In the genomic region with DNA sequence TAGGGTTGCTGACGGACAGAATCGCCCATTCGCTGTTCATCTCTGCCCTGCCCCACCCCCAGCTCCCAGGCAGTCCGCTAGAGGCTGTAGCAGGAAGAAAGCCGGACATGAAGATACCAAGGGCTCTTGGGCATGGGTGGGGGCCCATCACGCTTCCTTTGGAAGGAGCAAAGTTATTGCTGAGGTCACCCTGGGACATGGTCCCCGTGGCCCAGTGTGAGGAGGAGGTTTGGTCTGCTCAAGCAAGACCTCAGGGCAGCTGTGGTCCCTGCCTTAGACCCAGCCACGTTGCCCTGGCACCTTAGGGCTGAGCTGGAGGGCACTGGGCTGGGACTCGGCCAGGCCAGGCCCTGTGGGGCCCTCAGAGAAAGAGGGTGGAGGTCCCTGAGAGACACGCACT, we compare ENCODE assay signal across 14 cellular contexts.
DNase-seq lines count a peak whose midpoint lies in the region; TF ChIP-seq lines count a peak whose summit lies in the region.
"Had no signal": no experiment of that assay in that cellular context is flagged by ENCODE, and none has a peak within 500 bp of the region (broad histone marks: within the 10 kb centered on the region; RNA-seq: fewer than 3 reads in every experiment).

No MANE protein-coding gene starts in this region.

- no peak overlapping the region for H3T11ph ChIP-seq in H9 (ENCODE audit: low read length)

- no CpG with 5 or more reads among the region's 10 CpGs for WGBS in H9 (ENCODE audit: extremely low coverage, insufficient read length, low lambda C conversion rate)
- WGBS in neuronal stem cell (ENCODE audit: extremely low coverage in 2 of 2, insufficient read length in 2 of 2, insufficient replicate concordance in 1 of 2), 2 donors, result no CpG with 5 or more reads among the region's 10 CpGs
- WGBS in endodermal cell (ENCODE audit: insufficient coverage in 1 of 2, insufficient read length in 1 of 2), 2 experiments, result 79 to 87% methylated on average over 5 to 10 of the region's 10 CpGs

- H3K18ac ChIP-seq in H9 (ENCODE audit: insufficient read length, low read depth, low read length) (peak overlapping the region; percentile 17), neuronal stem cell (ENCODE audit: low read length) (peak overlapping the region; percentile 86)

- H3K23ac ChIP-seq in H9 (ENCODE audit: insufficient read length, low read depth, low read length) (no peak overlapping the region), neuronal stem cell (ENCODE audit: low read depth, low read length, poor library complexity) (peak overlapping the region; percentile 75)

- H3K79me1 ChIP-seq in H9 (ENCODE audit: insufficient read depth, low read depth, low read length, poor library complexity, severe bottlenecking) (no peaks in the 10 kb centered on the region), neuronal stem cell (ENCODE audit: low read depth, low read length) (no peaks in the 10 kb centered on the region)

- no peak overlapping the region for H3K4me3 ChIP-seq in WERI-Rb-1 (ENCODE audit: low read depth, low read length)
- H3K4me3 ChIP-seq in neuronal stem cell (ENCODE audit: low read length in 2 of 2), result peak overlapping the region in 1 of 2 donors; percentile 39
- no peak overlapping the region for H3K4me3 ChIP-seq in endodermal cell (ENCODE audit: low read length)
- no peak overlapping the region for H3K4me3 ChIP-seq in BE2C (ENCODE audit: low read depth, low read length)

- no peak overlapping the region for H2BK5ac ChIP-seq in H9 (ENCODE audit: insufficient read length, low read length)
- H2BK5ac ChIP-seq in neuronal stem cell (ENCODE audit: low read length), result no peak overlapping the region

- H3K9ac ChIP-seq in H9 (ENCODE audit: extremely low read depth, insufficient read length, low read length), result no peak overlapping the region
- H3K9ac ChIP-seq in neuronal stem cell (ENCODE audit: low read depth, low read length, poor library complexity), result no peak overlapping the region
- no peak overlapping the region for H3K9ac ChIP-seq in endodermal cell (ENCODE audit: extremely low read depth, low read length, poor library complexity, severe bottlenecking)

- no peak overlapping the region for H3K56ac ChIP-seq in H9 (ENCODE audit: insufficient read length, low read depth, low read length)

- no peaks in the 10 kb centered on the region for H3K9me3 ChIP-seq in H9 (ENCODE audit: control insufficient read depth, low read depth, low read length)
- no peaks in the 10 kb centered on the region for H3K9me3 ChIP-seq in WERI-Rb-1 (ENCODE audit: severe bottlenecking)
- no peaks in the 10 kb centered on the region for H3K9me3 ChIP-seq in neuronal stem cell (replicated peaks in 1 of 2; ENCODE audit: control insufficient read depth in 2 of 2, insufficient read depth in 1 of 2, low read depth in 1 of 2, low read length in 2 of 2)
- no peaks in the 10 kb centered on the region for H3K9me3 ChIP-seq in endodermal cell (ENCODE audit: control insufficient read depth, low read length)
- no peaks in the 10 kb centered on the region for H3K9me3 ChIP-seq in BE2C

- H2BK120ac ChIP-seq in H9 (ENCODE audit: low read depth, low read length, poor library complexity, severe bottlenecking), result no peak overlapping the region
- H2BK120ac ChIP-seq in neuronal stem cell (ENCODE audit: low read depth, low read length), result peak overlapping the region; percentile 29

- no peak overlapping the region for H3K4me2 ChIP-seq in H9 (ENCODE audit: insufficient read depth, insufficient read length, low read length)
- no peak overlapping the region for H3K4me2 ChIP-seq in neuronal stem cell (ENCODE audit: insufficient read depth, low read length, poor library complexity, severe bottlenecking)

- H4K20me1 ChIP-seq in H9 (ENCODE audit: control insufficient read depth, insufficient read depth, insufficient read length), result no peaks in the 10 kb centered on the region

- H3K4ac ChIP-seq in H9 (ENCODE audit: low read depth, low read length) (no peak overlapping the region), neuronal stem cell (ENCODE audit: low read length) (peak overlapping the region; percentile 94)

- no peak overlapping the region for H4K5ac ChIP-seq in H9 (ENCODE audit: insufficient read length, low read depth, low read length)

- no peak for DNase-seq in H9
- no peak for DNase-seq in WERI-Rb-1
- DNase-seq in neuronal stem cell (ENCODE audit: low spot score), result no peak
- no peak for DNase-seq in T-helper 2 cell treated with Interferon-gamma antibody and Interleukin-4, amounts not matched to agents 5 μg/mL and 100 μg/mL, for 36 hours (ENCODE audit: low spot score)
- no peak for DNase-seq in endodermal cell
- no peak for DNase-seq in BE2C
- DNase-seq: ACHN; CD4-positive, alpha-beta memory T cell; DMS79 treated with DMSO at 0.1 percent for 48 hours; GF-D8; GOT3; H7 had no signal

- no peak overlapping the region for H3K4me3 Mint-ChIP-seq in H9
- no peak overlapping the region for H3K4me3 Mint-ChIP-seq in T-helper 2 cell treated with Interferon-gamma antibody and Interleukin-4, amounts not matched to agents 5 μg/mL and 100 μg/mL, for 36 hours
- H3K4me3 Mint-ChIP-seq in endodermal cell, result no peak overlapping the region
- H3K4me3 Mint-ChIP-seq: CD14-positive monocyte; CD4-positive, alpha-beta memory T cell; IgD-negative memory B cell had no signal

- H3K27me3 ChIP-seq in H9 (ENCODE audit: insufficient read depth, low read length) (no peaks in the 10 kb centered on the region), WERI-Rb-1 (ENCODE audit: insufficient read depth, low read depth, severe bottlenecking) (no peaks in the 10 kb centered on the region), neuronal stem cell (ENCODE audit: control insufficient read depth in 3 of 3, insufficient read depth in 3 of 3, low read depth in 1 of 3, low read length in 3 of 3) (no peaks in the 10 kb centered on the region), endodermal cell (ENCODE audit: control insufficient read depth, insufficient read depth, low read length, poor library complexity, severe bottlenecking) (no peaks in the 10 kb centered on the region), BE2C (no peaks in the 10 kb centered on the region)

- H3K79me2 ChIP-seq in H9 (ENCODE audit: insufficient read depth, low read length), result no peaks in the 10 kb centered on the region

- H3K9me3 Mint-ChIP-seq in H9 (no peaks in the 10 kb centered on the region), endodermal cell (no peaks in the 10 kb centered on the region)
- H3K9me3 Mint-ChIP-seq in T-helper 2 cell treated with Interferon-gamma antibody and Interleukin-4, amounts not matched to agents 5 μg/mL and 100 μg/mL, for 36 hours, result no peaks in the 10 kb centered on the region
- H3K9me3 Mint-ChIP-seq: CD14-positive monocyte; CD4-positive, alpha-beta memory T cell had no signal

- H3K27ac ChIP-seq in H9 (ENCODE audit: insufficient read length, low read depth, low read length), result no peak overlapping the region
- H3K27ac ChIP-seq in WERI-Rb-1, result peak overlapping the region; percentile 80
- H3K27ac ChIP-seq in neuronal stem cell (replicated peaks; ENCODE audit: low read length), result no peak overlapping the region
- no peak overlapping the region for H3K27ac ChIP-seq in endodermal cell (ENCODE audit: low read depth, low read length)

- H2AFZ ChIP-seq in H9 (ENCODE audit: low read length) (no peak overlapping the region), neuronal stem cell (ENCODE audit: low read length) (no peak overlapping the region)

- no peak overlapping the region for H2BK12ac ChIP-seq in H9 (ENCODE audit: insufficient read length, low read depth, low read length)
- peak overlapping the region; percentile 87 for H2BK12ac ChIP-seq in neuronal stem cell (ENCODE audit: low read length)

- H3K36me3 Mint-ChIP-seq in H9 (ENCODE audit: insufficient read depth in 1 of 3, low read depth in 3 of 3) (peaks cover 3 to 14% (median 6%) of the 10 kb centered on the region in 3 experiments; a peak in 5 of 7 replicates), endodermal cell (ENCODE audit: low read depth) (peaks cover 35% of the 10 kb centered on the region)
- no peaks in the 10 kb centered on the region for H3K36me3 Mint-ChIP-seq in T-helper 2 cell treated with Interferon-gamma antibody and Interleukin-4, amounts not matched to agents 5 μg/mL and 100 μg/mL, for 36 hours (ENCODE audit: low read depth)
- H3K36me3 Mint-ChIP-seq: CD14-positive monocyte; CD4-positive, alpha-beta memory T cell; IgD-negative memory B cell had no signal

- H2BK15ac ChIP-seq in H9 (ENCODE audit: low read depth, low read length), result no peak overlapping the region
- peak overlapping the region; percentile 42 for H2BK15ac ChIP-seq in neuronal stem cell (ENCODE audit: low read length)

- no peak overlapping the region for H4K91ac ChIP-seq in H9 (ENCODE audit: insufficient read length, low read depth, low read length)
- H4K91ac ChIP-seq in neuronal stem cell (ENCODE audit: low read depth, low read length, poor library complexity), result peak overlapping the region; percentile 80

- H3K36me3 ChIP-seq in WERI-Rb-1 (no peaks in the 10 kb centered on the region), neuronal stem cell (replicated peaks in 1 of 2; ENCODE audit: control insufficient read depth in 2 of 2, insufficient read depth in 2 of 2, low read length in 2 of 2) (peaks cover 5 to 57% of the 10 kb centered on the region in 2 donors), endodermal cell (ENCODE audit: control insufficient read depth, insufficient read depth, low read length) (peaks cover 6% of the 10 kb centered on the region), BE2C (no peaks in the 10 kb centered on the region)

- H2AK5ac ChIP-seq in H9 (ENCODE audit: insufficient read length, low read length) (no peak overlapping the region), neuronal stem cell (ENCODE audit: low read depth, low read length) (peak overlapping the region; percentile 0)

- no peak overlapping the region for H2BK20ac ChIP-seq in H9 (ENCODE audit: low read depth, low read length, poor library complexity, severe bottlenecking)

- peak overlapping the region in 1 of 3 experiments; percentile 89; a peak in 1 of 7 replicates for H3K27ac Mint-ChIP-seq in H9
- H3K27ac Mint-ChIP-seq in T-helper 2 cell treated with Interferon-gamma antibody and Interleukin-4, amounts not matched to agents 5 μg/mL and 100 μg/mL, for 36 hours, result no peak overlapping the region
- H3K27ac Mint-ChIP-seq in endodermal cell, result no peak overlapping the region
- H3K27ac Mint-ChIP-seq: CD14-positive monocyte; CD4-positive, alpha-beta memory T cell; IgD-negative memory B cell had no signal

- H3K4me1 Mint-ChIP-seq in H9 (peaks cover 5 to 7% of the 10 kb centered on the region in 2 experiments), endodermal cell (no peaks in the 10 kb centered on the region)
- no peaks in the 10 kb centered on the region for H3K4me1 Mint-ChIP-seq in T-helper 2 cell treated with Interferon-gamma antibody and Interleukin-4, amounts not matched to agents 5 μg/mL and 100 μg/mL, for 36 hours (ENCODE audit: low read depth)
- H3K4me1 Mint-ChIP-seq: CD14-positive monocyte; CD4-positive, alpha-beta memory T cell; IgD-negative memory B cell had no signal

- H3K4me1 ChIP-seq in H9 (ENCODE audit: insufficient read depth, low read length) (no peaks in the 10 kb centered on the region; the same call in 1 of the 2 replicates), neuronal stem cell (ENCODE audit: control insufficient read depth in 2 of 2, insufficient read depth in 1 of 2, low read depth in 1 of 2, low read length in 2 of 2) (peaks cover 0 to 39% of the 10 kb centered on the region in 2 donors), endodermal cell (ENCODE audit: control insufficient read depth, insufficient read depth, low read length) (no peaks in the 10 kb centered on the region), BE2C (no peaks in the 10 kb centered on the region)

- no peaks in the 10 kb centered on the region for H3K23me2 ChIP-seq in H9 (ENCODE audit: insufficient read length, low read depth, low read length, poor library complexity, severe bottlenecking)

- no peaks in the 10 kb centered on the region for H3K27me3 Mint-ChIP-seq in H9 (ENCODE audit: low read depth)
- no peaks in the 10 kb centered on the region for H3K27me3 Mint-ChIP-seq in T-helper 2 cell treated with Interferon-gamma antibody and Interleukin-4, amounts not matched to agents 5 μg/mL and 100 μg/mL, for 36 hours (ENCODE audit: low read depth)
- no peaks in the 10 kb centered on the region for H3K27me3 Mint-ChIP-seq in endodermal cell (ENCODE audit: insufficient read depth)
- H3K27me3 Mint-ChIP-seq: CD4-positive, alpha-beta memory T cell; IgD-negative memory B cell had no signal

- H4K8ac ChIP-seq in H9 (replicated peaks; ENCODE audit: insufficient read length, low read depth, low read length) (no peak overlapping the region), neuronal stem cell (ENCODE audit: low read depth, low read length) (no peak overlapping the region)

- TF ChIP-seq CTCF in H9 (conservative IDR thresholded peaks at IDR 0.05) (no peak), WERI-Rb-1 (IDR thresholded peaks at IDR 0.05; ENCODE audit: low read depth, low read length) (no peak), endodermal cell (conservative IDR thresholded peaks at IDR 0.05) (no peak), BE2C (IDR thresholded peaks at IDR 0.05; ENCODE audit: low read depth, low read length) (no peak)

- H3K14ac ChIP-seq in H9 (ENCODE audit: insufficient read depth, low read length), result no peak overlapping the region; the same call in 1 of the 2 replicates
- H3K14ac ChIP-seq in neuronal stem cell (ENCODE audit: low read length), result no peak overlapping the region
